19 cellular contexts compared by ENCODE assay signal in the genomic region with DNA sequence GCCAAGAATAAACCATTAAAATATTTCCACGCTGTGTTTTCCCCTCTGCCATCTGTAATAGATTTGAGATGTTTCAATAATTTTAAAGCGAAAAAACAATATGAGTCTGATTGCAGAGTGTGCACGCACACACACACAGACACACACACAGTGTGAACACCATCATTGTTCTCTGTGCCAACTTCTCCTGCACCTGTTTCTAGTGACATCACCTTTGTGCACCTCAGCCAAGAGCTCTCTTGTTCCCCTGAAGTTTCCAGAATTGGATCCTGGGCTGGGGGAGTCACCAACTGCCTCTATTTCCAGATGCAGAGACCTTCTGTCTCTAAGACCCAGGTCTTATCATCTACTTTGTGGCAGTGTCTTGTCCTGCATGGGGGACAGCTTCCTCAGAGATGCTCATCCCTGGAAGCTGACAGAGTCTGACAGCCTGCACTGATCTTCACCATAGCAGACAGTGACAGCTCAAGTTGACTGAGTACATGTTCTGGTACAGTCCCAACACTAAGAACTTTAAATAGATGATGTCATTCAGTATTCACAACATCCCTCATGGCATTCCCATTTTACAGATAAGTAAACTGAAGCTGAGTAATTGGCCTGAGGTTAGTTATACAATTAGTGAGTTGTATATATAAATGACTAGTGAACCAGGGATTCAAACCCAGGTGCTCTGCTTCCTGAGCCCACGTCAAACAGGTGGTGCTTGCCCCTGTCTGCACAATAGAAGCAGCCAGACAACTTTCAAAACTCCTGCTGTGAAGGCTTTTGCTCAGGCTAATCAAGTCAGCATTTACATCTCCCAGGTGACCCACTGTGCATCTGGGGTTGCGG. TPM values are rescaled to one million over a fixed set of nuclear protein-coding genes. Genes with fewer than 3 reads are reported as not detected.
DNase-seq lines count a peak whose midpoint lies in the region; ATAC-seq and TF ChIP-seq lines count a peak whose summit lies in the region.
"Had no signal": no experiment of that assay in that cellular context is flagged by ENCODE, and none has a peak within 500 bp of the region (broad histone marks: within the 10 kb centered on the region; RNA-seq: fewer than 3 reads in every experiment).

No MANE protein-coding gene starts in this region.

- H3K4me1 ChIP-seq in fibroblast of lung (ENCODE audit: control insufficient read depth, extremely low read depth, insufficient read depth, low read length) = peaks cover 4% of the 10 kb centered on the region
- H3K4me1 ChIP-seq: BLaER1 had no signal

- peaks cover 34% of the 10 kb centered on the region for H3K27me3 ChIP-seq in fibroblast of lung (ENCODE audit: control insufficient read depth, insufficient read depth, low read length)
- H3K27me3 ChIP-seq: ascending aorta, BLaER1, transverse colon had no signal

- H3K79me2 ChIP-seq in fibroblast of lung (ENCODE audit: control insufficient read depth, insufficient read depth, low read length) = no peaks in the 10 kb centered on the region

- H3K36me3 ChIP-seq in fibroblast of lung (ENCODE audit: control insufficient read depth, insufficient read depth, low read length) = no peaks in the 10 kb centered on the region
- H3K36me3 ChIP-seq: ascending aorta, BLaER1, transverse colon had no signal

- no peaks in the 10 kb centered on the region for H3K9me3 ChIP-seq in fibroblast of lung (ENCODE audit: control insufficient read depth, insufficient read depth, low read depth, low read length)
- H3K9me3 ChIP-seq: ascending aorta, BLaER1, mucosa of descending colon, transverse colon had no signal

- peak overlapping the region; percentile 73 for H3K4me2 ChIP-seq in fibroblast of lung (ENCODE audit: extremely low read depth, insufficient read depth, low read length)
- H3K4me2 ChIP-seq: BLaER1 had no signal

- H3K27ac ChIP-seq in fibroblast of lung (ENCODE audit: insufficient read depth, low read length) = no peak overlapping the region
- H3K27ac ChIP-seq: ascending aorta, BLaER1, transverse colon had no signal

- TF ChIP-seq CTCF in fibroblast of lung (conservative IDR thresholded peaks at IDR 0.05 in 1 of 2, IDR thresholded peaks at IDR 0.05 in 1 of 2; ENCODE audit: low read depth in 1 of 2, low read length in 2 of 2) = no peak

- no peak for ATAC-seq in HG03442 (IDR thresholded peaks at IDR 0.05; ENCODE audit: unreplicated experiment)
- no peak for ATAC-seq in GM21737 (IDR thresholded peaks at IDR 0.05; ENCODE audit: unreplicated experiment)
- ATAC-seq: activated CD8-positive, alpha-beta T cell treated with anti-CD3 and anti-CD28 coated beads for 36 hours; stimulated activated memory B cell treated with anti-CD40 and anti-IgM and Interleukin-4, amounts not matched to agents 10 μg/mL and 1 μg/mL and 100 μg/mL, for 72 hours had no signal

- no peak overlapping the region for H2AFZ ChIP-seq in fibroblast of lung (ENCODE audit: low read length)

- H4K20me1 ChIP-seq in fibroblast of lung (ENCODE audit: control insufficient read depth, extremely low read depth, insufficient read depth, low read length) = no peaks in the 10 kb centered on the region
- H4K20me1 ChIP-seq: BLaER1 had no signal

- H3K9ac ChIP-seq in fibroblast of lung (ENCODE audit: insufficient read depth, low read length) = no peak overlapping the region
- H3K9ac ChIP-seq: BLaER1 had no signal

- H3K4me3 ChIP-seq in fibroblast of lung (replicated peaks in 1 of 4; ENCODE audit: control extremely low read depth in 1 of 4, insufficient read depth in 1 of 4, low read depth in 3 of 4, low read length in 4 of 4) = no peak overlapping the region
- H3K4me3 ChIP-seq: ascending aorta, BLaER1, mucosa of descending colon, transverse colon had no signal

- DNase-seq in NCI-H1092 treated with DMSO at 0.1 percent for 48 hours (lab: John Stamatoyannopoulos, UW) (peak; percentile 13), NCI-H1092 (lab: John Stamatoyannopoulos, UW) (no peak), COLO668 (lab: John Stamatoyannopoulos, UW; ENCODE audit: unreplicated experiment) (peak; percentile 30), NCI-H2029 treated with DMSO at 0.1 percent for 48 hours (lab: John Stamatoyannopoulos, UW) (peak; percentile 73), fibroblast of lung (ENCODE audit: low read depth in 2 of 2) (no peak), NCI-H82 treated with DMSO at 0.1 percent for 48 hours (lab: John Stamatoyannopoulos, UW; ENCODE audit: unreplicated experiment) (no peak)
- DNase-seq: 8988T; activated CD8-positive, alpha-beta T cell treated with anti-CD3 and anti-CD28 coated beads for 36 hours; DND-41; NCI-H2081 treated with DMSO at 0.1 percent for 48 hours; transverse colon had no signal

RNA-seq across cellular contexts. Expression of gene ACOXL, which starts 39.4 kb away (rescaled TPM):
- not detected in 2 replicates for total RNA-seq in fibroblast of lung
- not detected in 2 replicates for polyA plus RNA-seq in fibroblast of lung
- not detected in 2 replicates for polyA plus RNA-seq in fibroblast of lung (2012)
- not detected in 2 replicates for polyA minus RNA-seq in fibroblast of lung (ENCODE audit: low replicate concordance)
- total RNA-seq: ascending aorta, LHCN-M2, osteocyte had no signal

Comparison
In these comparisons a context has a peak if more than half of its experiments do, and no peak if none do; other contexts are left out.
1. DNase-seq: peak in NCI-H1092 treated with DMSO at 0.1 percent for 48 hours (single experiment), COLO668 (single experiment) and NCI-H2029 treated with DMSO at 0.1 percent for 48 hours (single experiment); none in NCI-H1092 (single experiment), fibroblast of lung (0 of 2) and NCI-H82 treated with DMSO at 0.1 percent for 48 hours (single experiment).